ENCODE assay signal across 8 cellular contexts in the genomic region with DNA sequence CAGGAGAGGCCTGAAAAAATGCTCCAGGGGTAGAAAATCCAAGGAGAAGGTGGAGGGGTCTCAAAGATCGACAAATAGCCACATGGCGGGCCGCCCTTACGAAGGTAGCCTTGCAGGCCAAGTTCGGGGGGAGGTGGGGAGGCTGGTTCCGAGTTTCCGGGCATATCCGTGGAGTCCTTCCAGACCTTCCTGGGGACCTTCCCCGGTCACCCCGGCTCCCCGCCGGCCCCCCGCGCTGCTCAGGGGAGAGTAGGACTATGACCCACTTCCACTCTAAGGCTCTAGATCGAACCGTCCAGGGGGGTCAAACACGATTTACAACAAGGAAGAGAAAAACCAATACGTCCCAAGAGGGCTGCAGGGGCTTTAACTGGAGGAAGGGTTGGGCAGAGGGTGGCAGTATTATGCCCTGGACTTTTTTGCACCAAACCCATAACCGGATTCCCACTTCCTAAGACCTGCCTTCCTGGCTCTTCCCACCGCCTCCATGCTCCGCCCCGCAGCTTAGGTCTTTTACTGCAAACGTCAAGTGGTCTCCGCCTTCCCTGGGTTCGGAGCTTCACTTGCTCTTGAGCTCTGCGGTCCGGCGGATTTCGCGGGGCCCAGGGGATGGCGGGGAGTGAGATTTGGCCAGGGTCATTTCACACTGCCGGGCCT. TPM values are rescaled to one million over a fixed set of nuclear protein-coding genes. Genes with fewer than 3 reads are reported as not detected.
DNase-seq lines count a peak whose midpoint lies in the region; ATAC-seq and TF ChIP-seq lines count a peak whose summit lies in the region.

No MANE protein-coding gene starts in this region.

- DNase-seq in NCI-H1092 (lab: John Stamatoyannopoulos, UW) (peak; percentile 43), cardiac muscle cell (ENCODE audit: low read depth in 1 of 2, low spot score in 1 of 2) (peak; percentile 48 to 74), trophoblast cell (peak in 1 of 2 donors; percentile 47)
- no peak for DNase-seq in effector memory CD8-positive, alpha-beta T cell

- H2AFZ ChIP-seq in trophoblast cell (ENCODE audit: insufficient read depth, low read length, poor library complexity) = peak overlapping the region; percentile 100

- peak overlapping the region; percentile 71 for H3K4me3 ChIP-seq in GM12875 (ENCODE audit: low read depth, low read length)
- H3K4me3 ChIP-seq in cardiac muscle cell = peak overlapping the region; percentile 95
- peak overlapping the region; percentile 92 for H3K4me3 ChIP-seq in trophoblast cell (ENCODE audit: low read depth, low read length)

- H3K4me1 Mint-ChIP-seq in activated T-helper 17 cell treated with anti-CD3 and anti-CD28 coated beads, Interleukin-2, amount 50 U/mL, for 72 hours = no peaks in the 10 kb centered on the region
- H3K4me1 Mint-ChIP-seq in effector memory CD8-positive, alpha-beta T cell (ENCODE audit: low read depth in 2 of 2) = peaks cover 0 to 5% of the 10 kb centered on the region in 2 donors

- peaks cover 53% of the 10 kb centered on the region for H3K27me3 Mint-ChIP-seq in activated T-helper 17 cell treated with anti-CD3 and anti-CD28 coated beads, Interleukin-2, amount 50 U/mL, for 72 hours
- peaks cover 44 to 58% of the 10 kb centered on the region in 2 donors for H3K27me3 Mint-ChIP-seq in effector memory CD8-positive, alpha-beta T cell

- H3K27me3 ChIP-seq in cardiac muscle cell (no peaks in the 10 kb centered on the region), trophoblast cell (ENCODE audit: insufficient read depth, low read length) (no peaks in the 10 kb centered on the region)

- H3K14ac ChIP-seq in trophoblast cell (ENCODE audit: low read length) = peak overlapping the region; percentile 98

- peak overlapping the region; percentile 88 for H4K91ac ChIP-seq in trophoblast cell (ENCODE audit: low read depth, low read length)

- peak overlapping the region; percentile 94 for H2BK5ac ChIP-seq in trophoblast cell (ENCODE audit: low read depth, low read length, poor library complexity)

- H2AK5ac ChIP-seq in trophoblast cell (ENCODE audit: low read length) = peak overlapping the region; percentile 86

- H4K12ac ChIP-seq in trophoblast cell (ENCODE audit: low read depth, low read length) = peak overlapping the region; percentile 97

- peak overlapping the region; percentile 75 for H2BK12ac ChIP-seq in trophoblast cell (ENCODE audit: low read length)

- TF ChIP-seq CTCF in 22Rv1 (IDR thresholded peaks at IDR 0.05) (peak; percentile 16; the same call in 1 of the 2 replicates), GM12875 (IDR thresholded peaks at IDR 0.05; ENCODE audit: borderline replicate concordance, insufficient read depth, low read depth, low read length) (no peak), cardiac muscle cell (IDR thresholded peaks at IDR 0.05; ENCODE audit: low read depth, low read length) (no peak)

- H3K9me3 ChIP-seq in cardiac muscle cell (ENCODE audit: low read depth) (no peaks in the 10 kb centered on the region), trophoblast cell (ENCODE audit: insufficient read depth, low read depth, low read length) (no peaks in the 10 kb centered on the region)

- no peak overlapping the region for H3K23ac ChIP-seq in trophoblast cell (ENCODE audit: low read length)

- H3K27ac ChIP-seq in 22Rv1 (peak overlapping the region; percentile 71), cardiac muscle cell (peak overlapping the region; percentile 74), trophoblast cell (ENCODE audit: low read depth, low read length) (peak overlapping the region; percentile 97)

- H3K36me3 Mint-ChIP-seq in activated T-helper 17 cell treated with anti-CD3 and anti-CD28 coated beads, Interleukin-2, amount 50 U/mL, for 72 hours (ENCODE audit: low read depth) = no peaks in the 10 kb centered on the region
- no peaks in the 10 kb centered on the region for H3K36me3 Mint-ChIP-seq in effector memory CD8-positive, alpha-beta T cell (ENCODE audit: insufficient read depth)

- no peaks in the 10 kb centered on the region for H3K36me3 ChIP-seq in cardiac muscle cell
- H3K36me3 ChIP-seq in trophoblast cell (ENCODE audit: control insufficient read depth in 1 of 2, insufficient read depth in 2 of 2, low read length in 2 of 2) = no peaks in the 10 kb centered on the region

- no peak for ATAC-seq in activated T-helper 17 cell treated with anti-CD3 and anti-CD28 coated beads, Interleukin-2, amount 50 U/mL, for 72 hours (replicated peaks)
- no peak for ATAC-seq in GM21619 (IDR thresholded peaks at IDR 0.05; ENCODE audit: unreplicated experiment)
- no peak for ATAC-seq in effector memory CD8-positive, alpha-beta T cell (replicated peaks)

- peak overlapping the region; percentile 41 for H3K4me3 Mint-ChIP-seq in activated T-helper 17 cell treated with anti-CD3 and anti-CD28 coated beads, Interleukin-2, amount 50 U/mL, for 72 hours
- no peak overlapping the region for H3K4me3 Mint-ChIP-seq in effector memory CD8-positive, alpha-beta T cell

- H3K4me1 ChIP-seq in cardiac muscle cell (ENCODE audit: low read depth) = no peaks in the 10 kb centered on the region
- H3K4me1 ChIP-seq in trophoblast cell (ENCODE audit: control insufficient read depth in 1 of 2, insufficient read depth in 2 of 2, low read length in 2 of 2) = peaks cover 7 to 8% of the 10 kb centered on the region in 2 experiments

- H3K9ac ChIP-seq in trophoblast cell (ENCODE audit: low read length) = peak overlapping the region; percentile 86

- H2BK120ac ChIP-seq in trophoblast cell (ENCODE audit: insufficient read depth, low read length, poor library complexity) = peak overlapping the region; percentile 95

- H4K8ac ChIP-seq in trophoblast cell (ENCODE audit: low read depth, low read length) = peak overlapping the region; percentile 97

- peak overlapping the region; percentile 87 for H3K4ac ChIP-seq in trophoblast cell (ENCODE audit: low read depth, low read length)

- peaks cover 3% of the 10 kb centered on the region for H3K9me3 Mint-ChIP-seq in activated T-helper 17 cell treated with anti-CD3 and anti-CD28 coated beads, Interleukin-2, amount 50 U/mL, for 72 hours
- no peaks in the 10 kb centered on the region for H3K9me3 Mint-ChIP-seq in effector memory CD8-positive, alpha-beta T cell

- no CpG with 5 or more reads among the region's 32 CpGs for WGBS in trophoblast cell (ENCODE audit: extremely low coverage, insufficient coverage, insufficient read length)

- H3K79me1 ChIP-seq in trophoblast cell (ENCODE audit: low read length) = peaks cover 19% of the 10 kb centered on the region

- no peak overlapping the region for H3K27ac Mint-ChIP-seq in activated T-helper 17 cell treated with anti-CD3 and anti-CD28 coated beads, Interleukin-2, amount 50 U/mL, for 72 hours
- H3K27ac Mint-ChIP-seq in effector memory CD8-positive, alpha-beta T cell = no peak overlapping the region

- peak overlapping the region; percentile 97 for H3K18ac ChIP-seq in trophoblast cell (ENCODE audit: low read length)

- H3K79me2 ChIP-seq in trophoblast cell (ENCODE audit: control insufficient read depth, insufficient read depth, low read length, poor library complexity) = peaks cover 20% of the 10 kb centered on the region

- H3K4me2 ChIP-seq in trophoblast cell (ENCODE audit: low read length) = peak overlapping the region; percentile 80

RNA-seq across cellular contexts. Expression of gene LYPD6, which starts 0.8 kb away (rescaled TPM):
- not detected for total RNA-seq in activated T-helper 17 cell treated with anti-CD3 and anti-CD28 coated beads, Interleukin-2, amount 50 U/mL, for 72 hours
- total RNA-seq in cardiac muscle cell = 7.6 and 10.7 TPM in 2 replicates
- 5.8 and 7.4 TPM in 2 replicates for polyA plus RNA-seq in cardiac muscle cell
- polyA plus RNA-seq in trophoblast cell (2013) = 24.8 and 26.6 TPM in 2 replicates

Comparison
In these comparisons a context has a peak if more than half of its experiments do, and no peak if none do; other contexts are left out.
1. DNase-seq: peak in NCI-H1092 (single experiment) and cardiac muscle cell (2 of 2); none in effector memory CD8-positive, alpha-beta T cell (0 of 3).
2. Peak in every context shown above with its lines, with median percentiles within 50 percentile points of each other: H3K27ac ChIP-seq and H3K4me3 ChIP-seq.